In the genomic region with DNA sequence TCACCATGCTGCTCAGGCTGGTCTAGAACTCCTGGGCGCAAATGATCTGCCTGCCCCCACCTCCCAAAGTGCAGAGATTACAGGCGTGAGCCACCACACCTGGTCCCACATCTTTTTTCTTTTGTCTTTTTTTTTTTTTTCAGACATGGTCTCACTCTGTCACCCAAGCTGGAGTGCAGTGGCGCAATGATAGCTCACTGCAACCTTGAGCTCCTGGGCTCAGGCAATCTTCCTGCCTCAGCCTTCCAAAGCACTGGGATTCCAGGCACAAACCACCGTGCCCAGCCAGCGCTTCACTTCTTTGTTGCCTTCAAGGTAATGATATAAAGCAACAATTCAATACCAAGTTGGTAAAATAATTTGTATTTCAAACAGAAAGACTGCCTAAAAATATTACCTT, we compare ENCODE assay signal across 10 cellular contexts.
"Had no signal": no experiment of that assay in that cellular context is flagged by ENCODE, and none has a peak within 500 bp of the region (broad histone marks: within the 10 kb centered on the region; RNA-seq: fewer than 3 reads in every experiment).

No MANE protein-coding gene starts in this region.

- H3K9me3 Mint-ChIP-seq: WTC11 had no signal

- DNase-seq: anterior cingulate cortex; esophagus squamous epithelium; foreskin fibroblast; left cardiac atrium; lower lobe of right lung; midbrain; stimulated activated CD4-positive, alpha-beta T cell treated with anti-CD3 and anti-CD28 coated beads, Interleukin-15, amount 100 ng/mL, for 24 hours; stimulated activated CD4-positive, alpha-beta T cell treated with anti-CD3 and anti-CD28 coated beads, Interleukin-4, amount 100 ng/mL, for 24 hours had no signal

- ATAC-seq: left cardiac atrium, lower lobe of right lung, SK-N-SH treated with all-trans-retinoic acid at 6 μM for 48 hours, WTC11 had no signal

- H3K4me3 Mint-ChIP-seq: WTC11 had no signal

- H3K36me3 Mint-ChIP-seq: WTC11 had no signal
